ENCODE assay signal across 14 cellular contexts in the genomic region with DNA sequence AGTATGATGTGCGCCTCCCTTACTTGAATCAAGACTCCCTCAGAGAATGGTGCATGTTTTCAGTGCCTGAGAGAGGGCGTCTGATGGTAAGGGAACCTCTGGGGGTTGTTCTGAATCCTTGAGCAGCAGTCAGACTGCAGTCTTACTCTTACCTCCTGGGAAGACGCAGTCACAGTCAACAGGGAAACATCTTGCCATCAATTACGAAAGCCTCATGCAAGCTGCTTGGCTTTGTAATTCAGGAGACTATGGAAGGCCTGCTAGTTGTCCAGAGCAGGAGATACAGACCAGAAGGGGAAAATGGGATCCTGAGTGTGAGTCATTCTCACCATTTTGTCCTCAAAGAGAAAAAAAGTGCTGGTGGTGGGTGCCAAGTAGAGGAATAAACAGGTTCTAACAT.
"Had no signal": no experiment of that assay in that cellular context is flagged by ENCODE, and none has a peak within 500 bp of the region (broad histone marks: within the 10 kb centered on the region; RNA-seq: fewer than 3 reads in every experiment).

No MANE protein-coding gene starts in this region.

- ATAC-seq: naive thymus-derived CD8-positive, alpha-beta T cell; stimulated activated naive CD8-positive, alpha-beta T cell treated with anti-CD3 and anti-CD28 coated beads, Interleukin-15, Interleukin-2, amounts not matched to agents 100 U/mL and 50 U/mL, for 24 hours had no signal

- H3K4me3 ChIP-seq: ascending aorta, SK-N-MC, upper lobe of left lung had no signal

- H3K36me3 ChIP-seq: ascending aorta, upper lobe of left lung had no signal

- DNase-seq: activated CD4-positive, CD25-positive, alpha-beta regulatory T cell treated with anti-CD3 and anti-CD28 coated beads, Interleukin-2, amount 50 U/mL, for 72 hours; activated naive CD4-positive, alpha-beta T cell; activated naive CD8-positive, alpha-beta T cell treated with anti-CD3 and anti-CD28 coated beads, Interleukin-2, amount 10 ng/mL, durations not matched to agents 7 days and 5 days; naive thymus-derived CD8-positive, alpha-beta T cell; nucleus accumbens; right cardiac atrium; small intestine; stimulated activated CD4-positive, alpha-beta T cell treated with anti-CD3 and anti-CD28 coated beads, Interleukin-4, amount 100 ng/mL, for 4 hours; stimulated activated CD8-positive, alpha-beta memory T cell treated with anti-CD3 and anti-CD28 coated beads, Interleukin-4, amount 100 ng/mL, for 48 hours; stimulated activated naive CD8-positive, alpha-beta T cell treated with anti-CD3 and anti-CD28 coated beads, Interleukin-15, Interleukin-2, amounts not matched to agents 100 U/mL and 50 U/mL, for 24 hours; T1000; upper lobe of left lung had no signal

- H3K9me3 ChIP-seq: ascending aorta, upper lobe of left lung had no signal

- H3K27ac ChIP-seq: ascending aorta, SK-N-MC, upper lobe of left lung had no signal

- H3K4me1 ChIP-seq: ascending aorta, upper lobe of left lung had no signal

- H3K27me3 ChIP-seq: ascending aorta, upper lobe of left lung had no signal
